1 cellular context compared by ENCODE assay signal in the genomic region with DNA sequence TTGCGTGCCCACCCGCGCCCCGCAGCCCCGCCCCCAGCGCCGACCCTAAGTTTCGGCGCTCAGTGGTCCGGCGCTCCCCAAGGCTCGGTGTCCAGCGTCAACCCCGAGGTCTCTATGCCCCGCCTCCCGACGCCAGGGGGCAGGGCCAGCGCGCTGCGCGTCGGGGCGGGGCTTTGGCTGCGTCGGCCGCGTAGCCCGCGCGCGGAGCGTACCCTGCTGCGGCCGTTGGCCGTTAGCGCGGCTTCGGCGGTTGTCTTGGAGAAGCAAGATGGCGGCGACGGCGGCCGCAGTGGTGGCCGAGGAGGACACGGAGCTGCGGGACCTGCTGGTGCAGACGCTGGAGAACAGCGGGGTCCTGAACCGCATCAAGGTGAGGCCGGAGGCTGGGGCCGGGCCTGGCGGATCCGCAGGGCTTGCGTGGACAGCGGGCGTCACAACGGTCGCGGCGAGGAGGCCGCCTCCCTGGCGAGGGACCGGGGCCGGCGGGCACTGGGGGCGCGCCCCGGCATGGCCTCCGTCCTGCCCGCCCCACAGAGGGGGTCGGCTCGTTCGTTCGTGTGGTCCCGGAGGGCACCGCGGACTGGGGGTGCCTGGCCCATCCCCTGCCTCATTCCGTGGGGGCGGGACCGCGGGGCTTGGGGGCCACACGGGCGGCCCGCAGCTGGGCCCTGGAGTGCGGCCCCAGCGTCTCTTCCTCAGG.
TF ChIP-seq lines count a peak whose summit lies in the region.

A gene with protein sequence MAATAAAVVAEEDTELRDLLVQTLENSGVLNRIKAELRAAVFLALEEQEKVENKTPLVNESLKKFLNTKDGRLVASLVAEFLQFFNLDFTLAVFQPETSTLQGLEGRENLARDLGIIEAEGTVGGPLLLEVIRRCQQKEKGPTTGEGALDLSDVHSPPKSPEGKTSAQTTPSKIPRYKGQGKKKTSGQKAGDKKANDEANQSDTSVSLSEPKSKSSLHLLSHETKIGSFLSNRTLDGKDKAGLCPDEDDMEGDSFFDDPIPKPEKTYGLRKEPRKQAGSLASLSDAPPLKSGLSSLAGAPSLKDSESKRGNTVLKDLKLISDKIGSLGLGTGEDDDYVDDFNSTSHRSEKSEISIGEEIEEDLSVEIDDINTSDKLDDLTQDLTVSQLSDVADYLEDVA (plus strand): TSS at position 253 of the 700 bp plus-strand sequence. CDS start 16 bp downstream, at position 269.

TF ChIP-seq in K562, 482 proteins besides CTCF, POLR2A, EP300 and RAD21 (continued from another document and continues in another):
- TF ChIP-seq, protein P1, sequence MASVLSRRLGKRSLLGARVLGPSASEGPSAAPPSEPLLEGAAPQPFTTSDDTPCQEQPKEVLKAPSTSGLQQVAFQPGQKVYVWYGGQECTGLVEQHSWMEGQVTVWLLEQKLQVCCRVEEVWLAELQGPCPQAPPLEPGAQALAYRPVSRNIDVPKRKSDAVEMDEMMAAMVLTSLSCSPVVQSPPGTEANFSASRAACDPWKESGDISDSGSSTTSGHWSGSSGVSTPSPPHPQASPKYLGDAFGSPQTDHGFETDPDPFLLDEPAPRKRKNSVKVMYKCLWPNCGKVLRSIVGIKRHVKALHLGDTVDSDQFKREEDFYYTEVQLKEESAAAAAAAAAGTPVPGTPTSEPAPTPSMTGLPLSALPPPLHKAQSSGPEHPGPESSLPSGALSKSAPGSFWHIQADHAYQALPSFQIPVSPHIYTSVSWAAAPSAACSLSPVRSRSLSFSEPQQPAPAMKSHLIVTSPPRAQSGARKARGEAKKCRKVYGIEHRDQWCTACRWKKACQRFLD (CRISPR knock-in tag; IDR thresholded peaks at IDR 0.05): no peak
- TF ChIP-seq ZNF197 (CRISPR knock-in tag; IDR thresholded peaks at IDR 0.05; ENCODE audit: low read depth): no peak
- TF ChIP-seq, protein P2, sequence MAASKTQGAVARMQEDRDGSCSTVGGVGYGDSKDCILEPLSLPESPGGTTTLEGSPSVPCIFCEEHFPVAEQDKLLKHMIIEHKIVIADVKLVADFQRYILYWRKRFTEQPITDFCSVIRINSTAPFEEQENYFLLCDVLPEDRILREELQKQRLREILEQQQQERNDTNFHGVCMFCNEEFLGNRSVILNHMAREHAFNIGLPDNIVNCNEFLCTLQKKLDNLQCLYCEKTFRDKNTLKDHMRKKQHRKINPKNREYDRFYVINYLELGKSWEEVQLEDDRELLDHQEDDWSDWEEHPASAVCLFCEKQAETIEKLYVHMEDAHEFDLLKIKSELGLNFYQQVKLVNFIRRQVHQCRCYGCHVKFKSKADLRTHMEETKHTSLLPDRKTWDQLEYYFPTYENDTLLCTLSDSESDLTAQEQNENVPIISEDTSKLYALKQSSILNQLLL (CRISPR knock-in tag; IDR thresholded peaks at IDR 0.05; ENCODE audit: borderline replicate concordance): no peak
- no peak for TF ChIP-seq GATA2 (CRISPR knock-in tag; IDR thresholded peaks at IDR 0.05)
- no peak for TF ChIP-seq ZNF551 (CRISPR knock-in tag; IDR thresholded peaks at IDR 0.05)
- no peak for TF ChIP-seq SMAD2 (IDR thresholded peaks at IDR 0.05; ENCODE audit: low read depth, low read length)
- TF ChIP-seq HCFC1 (IDR thresholded peaks at IDR 0.05; ENCODE audit: low read depth, low read length): peak; percentile 64
- TF ChIP-seq CREM (IDR thresholded peaks at IDR 0.05; ENCODE audit: low read depth): peak; percentile 71
- no peak for TF ChIP-seq NR1H2 (CRISPR knock-in tag; IDR thresholded peaks at IDR 0.05)
- no peak for TF ChIP-seq ZC3H8 (IDR thresholded peaks at IDR 0.05)
- TF ChIP-seq, protein P3, sequence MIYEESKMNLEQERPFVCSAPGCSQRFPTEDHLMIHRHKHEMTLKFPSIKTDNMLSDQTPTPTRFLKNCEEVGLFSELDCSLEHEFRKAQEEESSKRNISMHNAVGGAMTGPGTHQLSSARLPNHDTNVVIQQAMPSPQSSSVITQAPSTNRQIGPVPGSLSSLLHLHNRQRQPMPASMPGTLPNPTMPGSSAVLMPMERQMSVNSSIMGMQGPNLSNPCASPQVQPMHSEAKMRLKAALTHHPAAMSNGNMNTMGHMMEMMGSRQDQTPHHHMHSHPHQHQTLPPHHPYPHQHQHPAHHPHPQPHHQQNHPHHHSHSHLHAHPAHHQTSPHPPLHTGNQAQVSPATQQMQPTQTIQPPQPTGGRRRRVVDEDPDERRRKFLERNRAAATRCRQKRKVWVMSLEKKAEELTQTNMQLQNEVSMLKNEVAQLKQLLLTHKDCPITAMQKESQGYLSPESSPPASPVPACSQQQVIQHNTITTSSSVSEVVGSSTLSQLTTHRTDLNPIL (CRISPR knock-in tag; IDR thresholded peaks at IDR 0.05): no peak
- TF ChIP-seq ZNF780A (CRISPR knock-in tag; IDR thresholded peaks at IDR 0.05): no peak
- no peak for TF ChIP-seq KLF16 (IDR thresholded peaks at IDR 0.05)
- no peak for TF ChIP-seq ZNF384 (IDR thresholded peaks at IDR 0.05; ENCODE audit: low read depth, low read length)
- peak; percentile 97 for TF ChIP-seq HDAC3 (IDR thresholded peaks at IDR 0.05; ENCODE audit: borderline replicate concordance, partially characterized antibody)
- TF ChIP-seq HMGN3 (IDR thresholded peaks at IDR 0.05; ENCODE audit: borderline replicate concordance, extremely low read depth, insufficient read length, low read depth, low read length): peak; percentile 45
- peak; percentile 90 to 98 (median 97) for TF ChIP-seq YY1 (IDR thresholded peaks at IDR 0.05; ENCODE audit: borderline replicate concordance in 1 of 3, control insufficient read depth in 1 of 3, extremely low read depth in 1 of 3, insufficient read depth in 3 of 3, insufficient read length in 1 of 3, insufficient replicate concordance in 2 of 3, low read depth in 1 of 3, low read length in 2 of 3)
- no peak for TF ChIP-seq SMARCC2 (IDR thresholded peaks at IDR 0.05; ENCODE audit: low read depth)
- TF ChIP-seq POLR2H (tag; IDR thresholded peaks at IDR 0.05; ENCODE audit: low read depth): no peak
- no peak for TF ChIP-seq ZNF668 (CRISPR knock-in tag; IDR thresholded peaks at IDR 0.05)
- TF ChIP-seq BRCA1 (IDR thresholded peaks at IDR 0.05): no peak
- TF ChIP-seq BRCA1 (CRISPR knock-in tag; IDR thresholded peaks at IDR 0.05): peak; percentile 96; the same call in 1 of the 2 replicates
- TF ChIP-seq NCOA2 (IDR thresholded peaks at IDR 0.05; ENCODE audit: partially characterized antibody in 2 of 2): no peak
- TF ChIP-seq NRF1 (conservative IDR thresholded peaks at IDR 0.05 in 1 of 2, IDR thresholded peaks at IDR 0.05 in 1 of 2): peak; percentile 86 to 88
- TF ChIP-seq BMI1 (IDR thresholded peaks at IDR 0.05; ENCODE audit: low read length): peak; percentile 52; the same call in 1 of the 2 replicates
- peak; percentile 78 for TF ChIP-seq SMAD4 (CRISPR knock-in tag; conservative IDR thresholded peaks at IDR 0.05)
- no peak for TF ChIP-seq MXI1 (IDR thresholded peaks at IDR 0.05; ENCODE audit: low read depth, low read length)
- TF ChIP-seq TRIM28 (IDR thresholded peaks at IDR 0.05): no peak
- TF ChIP-seq ZNF146 (CRISPR knock-in tag; IDR thresholded peaks at IDR 0.05; ENCODE audit: unreplicated experiment): no peak
- TF ChIP-seq MAFG (tag; conservative IDR thresholded peaks at IDR 0.05): no peak
- no peak for TF ChIP-seq RFX7 (CRISPR knock-in tag; IDR thresholded peaks at IDR 0.05)
- TF ChIP-seq JUN (IDR thresholded peaks at IDR 0.05; ENCODE audit: borderline replicate concordance, low read depth, low read length): 0 out of 2 replicates have a peak, but pooled peaks have one; percentile 17
- TF ChIP-seq JUN (CRISPR knock-in tag; IDR thresholded peaks at IDR 0.05; ENCODE audit: borderline replicate concordance): 0 out of 2 replicates have a peak, but pooled peaks have one; percentile 24
- TF ChIP-seq, protein P4, sequence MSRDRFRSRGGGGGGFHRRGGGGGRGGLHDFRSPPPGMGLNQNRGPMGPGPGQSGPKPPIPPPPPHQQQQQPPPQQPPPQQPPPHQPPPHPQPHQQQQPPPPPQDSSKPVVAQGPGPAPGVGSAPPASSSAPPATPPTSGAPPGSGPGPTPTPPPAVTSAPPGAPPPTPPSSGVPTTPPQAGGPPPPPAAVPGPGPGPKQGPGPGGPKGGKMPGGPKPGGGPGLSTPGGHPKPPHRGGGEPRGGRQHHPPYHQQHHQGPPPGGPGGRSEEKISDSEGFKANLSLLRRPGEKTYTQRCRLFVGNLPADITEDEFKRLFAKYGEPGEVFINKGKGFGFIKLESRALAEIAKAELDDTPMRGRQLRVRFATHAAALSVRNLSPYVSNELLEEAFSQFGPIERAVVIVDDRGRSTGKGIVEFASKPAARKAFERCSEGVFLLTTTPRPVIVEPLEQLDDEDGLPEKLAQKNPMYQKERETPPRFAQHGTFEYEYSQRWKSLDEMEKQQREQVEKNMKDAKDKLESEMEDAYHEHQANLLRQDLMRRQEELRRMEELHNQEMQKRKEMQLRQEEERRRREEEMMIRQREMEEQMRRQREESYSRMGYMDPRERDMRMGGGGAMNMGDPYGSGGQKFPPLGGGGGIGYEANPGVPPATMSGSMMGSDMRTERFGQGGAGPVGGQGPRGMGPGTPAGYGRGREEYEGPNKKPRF (IDR thresholded peaks at IDR 0.05; ENCODE audit: low read depth, low read length): no peak
- TF ChIP-seq HNRNPUL1 (IDR thresholded peaks at IDR 0.05; ENCODE audit: low read length): no peak
- TF ChIP-seq, protein P5, sequence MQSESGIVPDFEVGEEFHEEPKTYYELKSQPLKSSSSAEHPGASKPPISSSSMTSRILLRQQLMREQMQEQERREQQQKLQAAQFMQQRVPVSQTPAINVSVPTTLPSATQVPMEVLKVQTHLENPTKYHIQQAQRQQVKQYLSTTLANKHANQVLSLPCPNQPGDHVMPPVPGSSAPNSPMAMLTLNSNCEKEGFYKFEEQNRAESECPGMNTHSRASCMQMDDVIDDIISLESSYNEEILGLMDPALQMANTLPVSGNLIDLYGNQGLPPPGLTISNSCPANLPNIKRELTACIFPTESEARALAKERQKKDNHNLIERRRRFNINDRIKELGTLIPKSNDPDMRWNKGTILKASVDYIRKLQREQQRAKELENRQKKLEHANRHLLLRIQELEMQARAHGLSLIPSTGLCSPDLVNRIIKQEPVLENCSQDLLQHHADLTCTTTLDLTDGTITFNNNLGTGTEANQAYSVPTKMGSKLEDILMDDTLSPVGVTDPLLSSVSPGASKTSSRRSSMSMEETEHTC (IDR thresholded peaks at IDR 0.05): no peak
- TF ChIP-seq, protein P6, sequence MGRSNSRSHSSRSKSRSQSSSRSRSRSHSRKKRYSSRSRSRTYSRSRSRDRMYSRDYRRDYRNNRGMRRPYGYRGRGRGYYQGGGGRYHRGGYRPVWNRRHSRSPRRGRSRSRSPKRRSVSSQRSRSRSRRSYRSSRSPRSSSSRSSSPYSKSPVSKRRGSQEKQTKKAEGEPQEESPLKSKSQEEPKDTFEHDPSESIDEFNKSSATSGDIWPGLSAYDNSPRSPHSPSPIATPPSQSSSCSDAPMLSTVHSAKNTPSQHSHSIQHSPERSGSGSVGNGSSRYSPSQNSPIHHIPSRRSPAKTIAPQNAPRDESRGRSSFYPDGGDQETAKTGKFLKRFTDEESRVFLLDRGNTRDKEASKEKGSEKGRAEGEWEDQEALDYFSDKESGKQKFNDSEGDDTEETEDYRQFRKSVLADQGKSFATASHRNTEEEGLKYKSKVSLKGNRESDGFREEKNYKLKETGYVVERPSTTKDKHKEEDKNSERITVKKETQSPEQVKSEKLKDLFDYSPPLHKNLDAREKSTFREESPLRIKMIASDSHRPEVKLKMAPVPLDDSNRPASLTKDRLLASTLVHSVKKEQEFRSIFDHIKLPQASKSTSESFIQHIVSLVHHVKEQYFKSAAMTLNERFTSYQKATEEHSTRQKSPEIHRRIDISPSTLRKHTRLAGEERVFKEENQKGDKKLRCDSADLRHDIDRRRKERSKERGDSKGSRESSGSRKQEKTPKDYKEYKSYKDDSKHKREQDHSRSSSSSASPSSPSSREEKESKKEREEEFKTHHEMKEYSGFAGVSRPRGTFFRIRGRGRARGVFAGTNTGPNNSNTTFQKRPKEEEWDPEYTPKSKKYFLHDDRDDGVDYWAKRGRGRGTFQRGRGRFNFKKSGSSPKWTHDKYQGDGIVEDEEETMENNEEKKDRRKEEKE (IDR thresholded peaks at IDR 0.05; ENCODE audit: borderline replicate concordance in 1 of 2, control insufficient read depth in 1 of 2, low read depth in 2 of 2, low read length in 1 of 2): no peak
- peak; percentile 51; the same call in 1 of the 2 replicates for TF ChIP-seq ARID2 (IDR thresholded peaks at IDR 0.05)
- TF ChIP-seq, protein P7, sequence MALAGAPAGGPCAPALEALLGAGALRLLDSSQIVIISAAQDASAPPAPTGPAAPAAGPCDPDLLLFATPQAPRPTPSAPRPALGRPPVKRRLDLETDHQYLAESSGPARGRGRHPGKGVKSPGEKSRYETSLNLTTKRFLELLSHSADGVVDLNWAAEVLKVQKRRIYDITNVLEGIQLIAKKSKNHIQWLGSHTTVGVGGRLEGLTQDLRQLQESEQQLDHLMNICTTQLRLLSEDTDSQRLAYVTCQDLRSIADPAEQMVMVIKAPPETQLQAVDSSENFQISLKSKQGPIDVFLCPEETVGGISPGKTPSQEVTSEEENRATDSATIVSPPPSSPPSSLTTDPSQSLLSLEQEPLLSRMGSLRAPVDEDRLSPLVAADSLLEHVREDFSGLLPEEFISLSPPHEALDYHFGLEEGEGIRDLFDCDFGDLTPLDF (CRISPR knock-in tag; IDR thresholded peaks at IDR 0.05): peak; percentile 44; the same call in 1 of the 2 replicates
- no peak for TF ChIP-seq ZNF316 (IDR thresholded peaks at IDR 0.05)
- TF ChIP-seq, protein P8, sequence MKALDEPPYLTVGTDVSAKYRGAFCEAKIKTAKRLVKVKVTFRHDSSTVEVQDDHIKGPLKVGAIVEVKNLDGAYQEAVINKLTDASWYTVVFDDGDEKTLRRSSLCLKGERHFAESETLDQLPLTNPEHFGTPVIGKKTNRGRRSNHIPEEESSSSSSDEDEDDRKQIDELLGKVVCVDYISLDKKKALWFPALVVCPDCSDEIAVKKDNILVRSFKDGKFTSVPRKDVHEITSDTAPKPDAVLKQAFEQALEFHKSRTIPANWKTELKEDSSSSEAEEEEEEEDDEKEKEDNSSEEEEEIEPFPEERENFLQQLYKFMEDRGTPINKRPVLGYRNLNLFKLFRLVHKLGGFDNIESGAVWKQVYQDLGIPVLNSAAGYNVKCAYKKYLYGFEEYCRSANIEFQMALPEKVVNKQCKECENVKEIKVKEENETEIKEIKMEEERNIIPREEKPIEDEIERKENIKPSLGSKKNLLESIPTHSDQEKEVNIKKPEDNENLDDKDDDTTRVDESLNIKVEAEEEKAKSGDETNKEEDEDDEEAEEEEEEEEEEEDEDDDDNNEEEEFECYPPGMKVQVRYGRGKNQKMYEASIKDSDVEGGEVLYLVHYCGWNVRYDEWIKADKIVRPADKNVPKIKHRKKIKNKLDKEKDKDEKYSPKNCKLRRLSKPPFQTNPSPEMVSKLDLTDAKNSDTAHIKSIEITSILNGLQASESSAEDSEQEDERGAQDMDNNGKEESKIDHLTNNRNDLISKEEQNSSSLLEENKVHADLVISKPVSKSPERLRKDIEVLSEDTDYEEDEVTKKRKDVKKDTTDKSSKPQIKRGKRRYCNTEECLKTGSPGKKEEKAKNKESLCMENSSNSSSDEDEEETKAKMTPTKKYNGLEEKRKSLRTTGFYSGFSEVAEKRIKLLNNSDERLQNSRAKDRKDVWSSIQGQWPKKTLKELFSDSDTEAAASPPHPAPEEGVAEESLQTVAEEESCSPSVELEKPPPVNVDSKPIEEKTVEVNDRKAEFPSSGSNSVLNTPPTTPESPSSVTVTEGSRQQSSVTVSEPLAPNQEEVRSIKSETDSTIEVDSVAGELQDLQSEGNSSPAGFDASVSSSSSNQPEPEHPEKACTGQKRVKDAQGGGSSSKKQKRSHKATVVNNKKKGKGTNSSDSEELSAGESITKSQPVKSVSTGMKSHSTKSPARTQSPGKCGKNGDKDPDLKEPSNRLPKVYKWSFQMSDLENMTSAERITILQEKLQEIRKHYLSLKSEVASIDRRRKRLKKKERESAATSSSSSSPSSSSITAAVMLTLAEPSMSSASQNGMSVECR (CRISPR knock-in tag; IDR thresholded peaks at IDR 0.05): peak; percentile 97
